In the genomic region with DNA sequence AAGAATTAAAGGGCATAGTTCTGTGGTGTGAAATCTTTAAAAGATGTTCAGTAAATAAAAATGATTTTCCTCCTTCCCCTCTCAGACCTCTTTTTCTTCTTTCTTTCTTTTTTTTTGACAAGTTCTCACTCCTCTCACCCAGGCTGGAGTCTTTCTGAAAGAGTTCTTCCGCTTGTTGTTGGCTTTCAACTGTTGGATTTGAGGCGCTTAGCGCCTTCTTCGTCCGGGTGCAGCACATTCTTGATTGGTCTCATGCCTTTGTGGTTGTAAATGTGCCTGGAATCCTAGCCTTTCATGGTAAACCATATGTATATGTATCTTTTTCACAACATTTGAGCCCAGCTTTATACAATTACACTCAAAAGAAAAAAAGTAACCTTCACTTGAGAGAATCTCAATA, we compare ENCODE assay signal across 8 cellular contexts. TPM values are rescaled to one million over a fixed set of nuclear protein-coding genes. Genes with fewer than 3 reads are reported as not detected.
DNase-seq lines count a peak whose midpoint lies in the region; ATAC-seq and TF ChIP-seq lines count a peak whose summit lies in the region.

No MANE protein-coding gene starts in this region.

- DNase-seq in NCI-H82 (lab: John Stamatoyannopoulos, UW) (peak; percentile 19), NCI-H82 treated with DMSO at 0.1 percent for 48 hours (lab: John Stamatoyannopoulos, UW; ENCODE audit: unreplicated experiment) (no peak), glutamatergic neuron (no peak), pons (ENCODE audit: low spot score) (no peak)
- no peak for DNase-seq in stimulated activated naive B cell treated with anti-CD40 and anti-IgM and Interleukin-4, amounts not matched to agents 10 μg/mL and 1 μg/mL and 100 μg/mL, for 72 hours
- no peak for DNase-seq in stimulated activated naive CD4-positive, alpha-beta T cell (lab: John Stamatoyannopoulos, UW)

- H3K9me3 Mint-ChIP-seq in T-helper 1 cell treated with Interleukin-12 subunit alpha and Interleukin-12 subunit beta and Interleukin-4 antibody, amounts not matched to agents 30 μg/mL and 1 μg/mL, for 36 hours, result no peaks in the 10 kb centered on the region
- H3K9me3 Mint-ChIP-seq in glutamatergic neuron (ENCODE audit: unreplicated experiment), result peaks cover 4% of the 10 kb centered on the region
- H3K9me3 Mint-ChIP-seq in stimulated activated naive B cell treated with anti-CD40 and anti-IgM and Interleukin-4, amounts not matched to agents 10 μg/mL and 1 μg/mL and 100 μg/mL, for 72 hours, result no peaks in the 10 kb centered on the region

- H3K4me3 Mint-ChIP-seq in T-helper 1 cell treated with Interleukin-12 subunit alpha and Interleukin-12 subunit beta and Interleukin-4 antibody, amounts not matched to agents 30 μg/mL and 1 μg/mL, for 36 hours, result peak overlapping the region; percentile 87
- H3K4me3 Mint-ChIP-seq in glutamatergic neuron (ENCODE audit: unreplicated experiment), result peak overlapping the region; percentile 94
- peak overlapping the region; percentile 95 to 97 for H3K4me3 Mint-ChIP-seq in stimulated activated naive B cell treated with anti-CD40 and anti-IgM and Interleukin-4, amounts not matched to agents 10 μg/mL and 1 μg/mL and 100 μg/mL, for 72 hours

- no peak for ATAC-seq in stimulated activated naive B cell treated with anti-CD40 and anti-IgM and Interleukin-4, amounts not matched to agents 10 μg/mL and 1 μg/mL and 100 μg/mL, for 72 hours (replicated peaks)
- no peak for ATAC-seq in HG03469 (IDR thresholded peaks at IDR 0.05; ENCODE audit: unreplicated experiment)

- H3K36me3 Mint-ChIP-seq in T-helper 1 cell treated with Interleukin-12 subunit alpha and Interleukin-12 subunit beta and Interleukin-4 antibody, amounts not matched to agents 30 μg/mL and 1 μg/mL, for 36 hours (ENCODE audit: low read depth), result peaks cover 26% of the 10 kb centered on the region
- no peaks in the 10 kb centered on the region for H3K36me3 Mint-ChIP-seq in glutamatergic neuron (ENCODE audit: unreplicated experiment)
- peaks cover 14% of the 10 kb centered on the region in 2 donors for H3K36me3 Mint-ChIP-seq in stimulated activated naive B cell treated with anti-CD40 and anti-IgM and Interleukin-4, amounts not matched to agents 10 μg/mL and 1 μg/mL and 100 μg/mL, for 72 hours

- TF ChIP-seq CTCF in glutamatergic neuron (IDR thresholded peaks at IDR 0.05; ENCODE audit: partially characterized antibody, unreplicated experiment), result no peak

- peaks cover 50% of the 10 kb centered on the region for H3K4me1 Mint-ChIP-seq in T-helper 1 cell treated with Interleukin-12 subunit alpha and Interleukin-12 subunit beta and Interleukin-4 antibody, amounts not matched to agents 30 μg/mL and 1 μg/mL, for 36 hours (ENCODE audit: low read depth)
- peaks cover 3% of the 10 kb centered on the region for H3K4me1 Mint-ChIP-seq in glutamatergic neuron (ENCODE audit: low read depth, unreplicated experiment)
- H3K4me1 Mint-ChIP-seq in stimulated activated naive B cell treated with anti-CD40 and anti-IgM and Interleukin-4, amounts not matched to agents 10 μg/mL and 1 μg/mL and 100 μg/mL, for 72 hours, result peaks cover 19 to 41% of the 10 kb centered on the region in 2 donors

- H3K27me3 Mint-ChIP-seq in T-helper 1 cell treated with Interleukin-12 subunit alpha and Interleukin-12 subunit beta and Interleukin-4 antibody, amounts not matched to agents 30 μg/mL and 1 μg/mL, for 36 hours (ENCODE audit: low read depth), result no peaks in the 10 kb centered on the region
- no peaks in the 10 kb centered on the region for H3K27me3 Mint-ChIP-seq in glutamatergic neuron (ENCODE audit: unreplicated experiment)
- H3K27me3 Mint-ChIP-seq in stimulated activated naive B cell treated with anti-CD40 and anti-IgM and Interleukin-4, amounts not matched to agents 10 μg/mL and 1 μg/mL and 100 μg/mL, for 72 hours, result no peaks in the 10 kb centered on the region

- peak overlapping the region; percentile 85 for H3K27ac Mint-ChIP-seq in T-helper 1 cell treated with Interleukin-12 subunit alpha and Interleukin-12 subunit beta and Interleukin-4 antibody, amounts not matched to agents 30 μg/mL and 1 μg/mL, for 36 hours
- peak overlapping the region; percentile 41 for H3K27ac Mint-ChIP-seq in glutamatergic neuron (ENCODE audit: unreplicated experiment)
- peak overlapping the region; percentile 98 for H3K27ac Mint-ChIP-seq in stimulated activated naive B cell treated with anti-CD40 and anti-IgM and Interleukin-4, amounts not matched to agents 10 μg/mL and 1 μg/mL and 100 μg/mL, for 72 hours

RNA-seq across cellular contexts. Expression of a gene that starts 1.0 kb away (rescaled TPM):
- total RNA-seq in glutamatergic neuron (ENCODE audit: unreplicated experiment), result 5.1 TPM

Comparison
In these comparisons a context has a peak if more than half of its experiments do, and no peak if none do; other contexts are left out.
1. H3K27ac Mint-ChIP-seq: peak in every context shown above with its lines; median percentile 98 in stimulated activated naive B cell treated with anti-CD40 and anti-IgM and Interleukin-4, amounts not matched to agents 10 μg/mL and 1 μg/mL and 100 μg/mL, for 72 hours; 85 in T-helper 1 cell treated with Interleukin-12 subunit alpha and Interleukin-12 subunit beta and Interleukin-4 antibody, amounts not matched to agents 30 μg/mL and 1 μg/mL, for 36 hours; 41 in glutamatergic neuron.